Comparison of ENCODE assay signal across 1 cellular context in the genomic region with DNA sequence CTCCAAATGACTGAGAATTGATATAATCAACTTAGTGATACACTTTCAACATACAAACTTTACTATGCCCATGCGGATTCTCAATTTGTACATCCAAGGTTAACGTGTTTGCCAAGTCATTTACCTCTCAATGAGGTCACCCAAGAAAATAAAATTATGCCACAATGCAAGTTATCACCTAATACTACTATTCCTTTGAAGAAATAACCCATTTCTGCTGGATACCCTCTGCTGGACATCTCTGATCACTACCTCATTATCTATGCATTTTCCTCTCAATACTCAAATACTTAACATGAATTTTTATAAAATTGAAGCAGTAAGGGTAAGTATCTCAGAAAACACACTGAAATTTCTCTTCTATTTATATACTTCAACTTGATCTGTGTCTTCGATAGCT.
TF ChIP-seq lines count a peak whose summit lies in the region.

No MANE protein-coding gene starts in this region.

TF ChIP-seq in HCT116, 20 proteins besides CTCF, POLR2A, EP300 and RAD21 (continued from another document):
- TF ChIP-seq EZH2 (IDR thresholded peaks at IDR 0.05) (no peak), YY1 (IDR thresholded peaks at IDR 0.05; ENCODE audit: extremely low read depth, insufficient replicate concordance, low read depth, low read length) (no peak), CBX3 (IDR thresholded peaks at IDR 0.05; ENCODE audit: low read depth) (no peak)
